Comparison of ENCODE assay signal across 8 cellular contexts in the genomic region with DNA sequence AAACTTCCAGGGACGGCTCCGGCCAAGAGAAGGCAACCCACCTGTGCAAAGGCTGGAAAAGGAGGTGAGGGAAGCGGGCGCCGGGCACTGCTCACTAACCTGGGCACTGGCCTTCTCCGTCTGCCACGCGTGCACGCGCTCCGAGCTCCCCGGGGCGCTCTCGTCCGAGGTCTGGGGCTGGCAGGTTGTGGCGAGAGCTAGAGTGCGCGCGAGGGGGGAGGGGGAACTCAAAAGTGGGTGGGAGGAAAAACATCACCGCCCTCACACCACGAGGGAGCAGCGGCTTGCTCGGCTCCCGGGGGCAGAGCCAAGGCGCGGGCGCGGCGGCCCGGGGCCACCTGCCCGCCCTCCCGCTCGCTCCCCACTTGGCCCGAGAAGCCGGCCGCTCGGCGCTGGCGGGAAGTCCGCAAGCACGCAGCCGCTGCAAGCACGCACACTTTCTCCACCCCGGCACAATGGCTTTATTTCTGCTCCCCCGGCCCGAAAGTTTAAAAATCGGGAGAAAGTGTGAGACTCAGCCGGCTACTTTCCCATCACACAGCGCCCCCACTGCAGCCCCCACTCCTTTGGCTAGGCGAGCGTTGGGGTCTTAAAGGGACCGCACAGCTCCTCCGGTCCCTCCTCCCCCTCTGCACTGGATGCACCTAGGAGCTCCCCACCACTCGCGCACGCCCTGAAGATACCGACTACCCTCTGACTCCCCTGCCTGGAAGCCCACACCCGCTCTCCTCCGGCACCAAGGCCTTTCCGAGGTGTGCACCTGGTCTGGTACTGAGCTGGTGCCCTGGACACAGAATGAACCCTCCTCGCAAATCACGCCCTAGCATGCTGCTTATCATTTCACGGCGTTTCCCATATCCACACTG. TPM values are rescaled to one million over a fixed set of nuclear protein-coding genes. Genes with fewer than 3 reads are reported as not detected.
DNase-seq lines count a peak whose midpoint lies in the region; ATAC-seq and TF ChIP-seq lines count a peak whose summit lies in the region.

A gene with protein sequence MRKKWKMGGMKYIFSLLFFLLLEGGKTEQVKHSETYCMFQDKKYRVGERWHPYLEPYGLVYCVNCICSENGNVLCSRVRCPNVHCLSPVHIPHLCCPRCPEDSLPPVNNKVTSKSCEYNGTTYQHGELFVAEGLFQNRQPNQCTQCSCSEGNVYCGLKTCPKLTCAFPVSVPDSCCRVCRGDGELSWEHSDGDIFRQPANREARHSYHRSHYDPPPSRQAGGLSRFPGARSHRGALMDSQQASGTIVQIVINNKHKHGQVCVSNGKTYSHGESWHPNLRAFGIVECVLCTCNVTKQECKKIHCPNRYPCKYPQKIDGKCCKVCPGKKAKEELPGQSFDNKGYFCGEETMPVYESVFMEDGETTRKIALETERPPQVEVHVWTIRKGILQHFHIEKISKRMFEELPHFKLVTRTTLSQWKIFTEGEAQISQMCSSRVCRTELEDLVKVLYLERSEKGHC (minus strand): TSS at position 173 of the 866 bp plus-strand sequence. CDS start 3,636 bp downstream, outside the sequence.

- CTCF ChIA-PET in HEK293 (lab: Yijun Ruan, JAX) = interaction anchor here (1.2 kb wide), 1 partner anchor 51 kb away, joined by 6 read pairs; no protein-coding TSS in a partner anchor

- H3K4me1 Mint-ChIP-seq in osteocyte (ENCODE audit: unreplicated experiment) = peaks cover 5% of the 10 kb centered on the region

- no peaks in the 10 kb centered on the region for H3K27me3 ChIP-seq in RWPE2 (ENCODE audit: insufficient read depth, poor library complexity, severe bottlenecking)

- DNase-seq in RWPE2 (ENCODE audit: low spot score) (no peak), globus pallidus (ENCODE audit: low spot score) (peak; percentile 17), osteocyte (ENCODE audit: extremely low spot score, unreplicated experiment) (no peak), T-helper 9 cell (no peak)

- no peaks in the 10 kb centered on the region for H3K9me3 Mint-ChIP-seq in osteocyte (ENCODE audit: unreplicated experiment)

- POLR2A ChIA-PET in HEK293 (lab: Yijun Ruan, JAX) = interaction anchor here (0.5 kb wide), 1 partner anchor 1364 kb away, joined by 3 read pairs; no protein-coding TSS in a partner anchor

- H3K4me1 ChIP-seq in HEK293 (ENCODE audit: control insufficient read depth, insufficient read depth, low read length) = no peaks in the 10 kb centered on the region
- no peaks in the 10 kb centered on the region for H3K4me1 ChIP-seq in RWPE2 (ENCODE audit: insufficient read depth, poor library complexity, severe bottlenecking)

- H3K27ac ChIP-seq in HEK293 (ENCODE audit: extremely low read depth, low read depth, low read length) (no peak within 1 kb of the TSS), RWPE2 (ENCODE audit: poor library complexity, severe bottlenecking) (no peak within 1 kb of the TSS)

- no peak within 1 kb of the TSS for H3K27ac Mint-ChIP-seq in osteocyte (ENCODE audit: unreplicated experiment)

- no peaks in the 10 kb centered on the region for H3K36me3 Mint-ChIP-seq in osteocyte (ENCODE audit: unreplicated experiment)

- H3K9me3 ChIP-seq in HEK293 (ENCODE audit: control insufficient read depth, insufficient read depth, low read depth, low read length) = no peaks in the 10 kb centered on the region; the same call in 1 of the 2 replicates
- H3K9me3 ChIP-seq in RWPE2 (ENCODE audit: severe bottlenecking) = no peaks in the 10 kb centered on the region

- H3K4me3 ChIP-seq in HEK293 (ENCODE audit: low read depth, low read length) (peak within 1 kb of the TSS; percentile 26), RWPE2 (ENCODE audit: severe bottlenecking) (peak within 1 kb of the TSS; percentile 24)

- peak within 1 kb of the TSS; percentile 65 for H3K4me3 Mint-ChIP-seq in osteocyte (ENCODE audit: unreplicated experiment)

- H3K36me3 ChIP-seq in HEK293 (ENCODE audit: control insufficient read depth in 2 of 2, insufficient read depth in 1 of 2, low read length in 2 of 2) (no peaks in the 10 kb centered on the region), RWPE2 (ENCODE audit: low read depth) (no peaks in the 10 kb centered on the region)

- ATAC-seq in RWPE2 (ENCODE audit: low read depth) = peak; percentile 63
- ATAC-seq in GM21529 (IDR thresholded peaks at IDR 0.05; ENCODE audit: unreplicated experiment) = no peak
- no peak for ATAC-seq in GM19452 (IDR thresholded peaks at IDR 0.05; ENCODE audit: unreplicated experiment)
- ATAC-seq in GM21526 (IDR thresholded peaks at IDR 0.05; ENCODE audit: low FRiP score, unreplicated experiment) = no peak

- peaks cover 68% of the 10 kb centered on the region for H3K27me3 Mint-ChIP-seq in osteocyte (ENCODE audit: unreplicated experiment)

- TF ChIP-seq CTCF in HEK293 (tag by site-specific recombination; IDR thresholded peaks at IDR 0.05) (no peak), RWPE2 (IDR thresholded peaks at IDR 0.05; ENCODE audit: poor library complexity, severe bottlenecking) (no peak), osteocyte (IDR thresholded peaks at IDR 0.05) (no peak)

TF ChIP-seq in HEK293, 187 proteins besides CTCF, POLR2A, EP300 and RAD21:
- no peak for TF ChIP-seq ZBTB21 (tag by site-specific recombination; IDR thresholded peaks at IDR 0.05)
- TF ChIP-seq, protein P1, sequence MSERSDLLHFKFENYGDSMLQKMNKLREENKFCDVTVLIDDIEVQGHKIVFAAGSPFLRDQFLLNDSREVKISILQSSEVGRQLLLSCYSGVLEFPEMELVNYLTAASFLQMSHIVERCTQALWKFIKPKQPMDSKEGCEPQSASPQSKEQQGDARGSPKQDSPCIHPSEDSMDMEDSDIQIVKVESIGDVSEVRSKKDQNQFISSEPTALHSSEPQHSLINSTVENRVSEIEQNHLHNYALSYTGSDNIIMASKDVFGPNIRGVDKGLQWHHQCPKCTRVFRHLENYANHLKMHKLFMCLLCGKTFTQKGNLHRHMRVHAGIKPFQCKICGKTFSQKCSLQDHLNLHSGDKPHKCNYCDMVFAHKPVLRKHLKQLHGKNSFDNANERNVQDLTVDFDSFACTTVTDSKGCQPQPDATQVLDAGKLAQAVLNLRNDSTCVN (tag by site-specific recombination; optimal IDR thresholded peaks at IDR 0.05) = peak; percentile 46
- peak; percentile 39; the same call in 1 of the 2 replicates for TF ChIP-seq ZFHX2 (tag by site-specific recombination; conservative IDR thresholded peaks at IDR 0.05)

RNA-seq across cellular contexts. Expression of the gene that starts here (rescaled TPM):
- 0.32 and 0.63 TPM in 2 replicates for total RNA-seq in osteocyte
